1 cellular context compared by ENCODE assay signal in the genomic region with DNA sequence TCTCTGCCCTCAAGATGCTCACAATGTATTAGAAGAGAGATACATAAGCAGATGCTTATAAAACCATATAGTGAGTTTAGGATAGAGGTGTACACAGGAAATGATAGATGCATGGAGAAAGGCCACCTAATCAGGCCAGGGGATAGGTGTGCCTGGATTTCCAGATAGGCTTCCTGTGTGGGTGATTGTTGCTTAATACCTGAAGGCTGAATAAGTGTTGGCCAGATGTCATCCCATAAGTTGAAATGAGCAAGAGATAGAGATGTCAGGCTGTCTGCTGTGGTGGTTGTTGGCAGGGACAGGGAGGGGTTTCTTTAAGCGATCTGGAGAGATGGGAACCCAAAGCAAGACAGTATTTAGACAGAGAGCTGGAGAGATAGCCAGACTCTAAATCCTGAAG.
TF ChIP-seq lines count a peak whose summit lies in the region.

No MANE protein-coding gene starts in this region.

TF ChIP-seq in IMR-90, 13 proteins besides CTCF, POLR2A, EP300 and RAD21 (continued from another document):
- TF ChIP-seq, protein P1, sequence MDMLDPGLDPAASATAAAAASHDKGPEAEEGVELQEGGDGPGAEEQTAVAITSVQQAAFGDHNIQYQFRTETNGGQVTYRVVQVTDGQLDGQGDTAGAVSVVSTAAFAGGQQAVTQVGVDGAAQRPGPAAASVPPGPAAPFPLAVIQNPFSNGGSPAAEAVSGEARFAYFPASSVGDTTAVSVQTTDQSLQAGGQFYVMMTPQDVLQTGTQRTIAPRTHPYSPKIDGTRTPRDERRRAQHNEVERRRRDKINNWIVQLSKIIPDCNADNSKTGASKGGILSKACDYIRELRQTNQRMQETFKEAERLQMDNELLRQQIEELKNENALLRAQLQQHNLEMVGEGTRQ (IDR thresholded peaks at IDR 0.05; ENCODE audit: low read depth, low read length) = no peak
- TF ChIP-seq BHLHE40 (IDR thresholded peaks at IDR 0.05; ENCODE audit: low read depth, low read length) = no peak
- TF ChIP-seq MAFK (IDR thresholded peaks at IDR 0.05; ENCODE audit: low read depth, low read length) = no peak
- no peak for TF ChIP-seq CEBPB (IDR thresholded peaks at IDR 0.05; ENCODE audit: low read depth, low read length)
- no peak for TF ChIP-seq FOS (IDR thresholded peaks at IDR 0.05; ENCODE audit: low read depth, low read length)
